In the genomic region with DNA sequence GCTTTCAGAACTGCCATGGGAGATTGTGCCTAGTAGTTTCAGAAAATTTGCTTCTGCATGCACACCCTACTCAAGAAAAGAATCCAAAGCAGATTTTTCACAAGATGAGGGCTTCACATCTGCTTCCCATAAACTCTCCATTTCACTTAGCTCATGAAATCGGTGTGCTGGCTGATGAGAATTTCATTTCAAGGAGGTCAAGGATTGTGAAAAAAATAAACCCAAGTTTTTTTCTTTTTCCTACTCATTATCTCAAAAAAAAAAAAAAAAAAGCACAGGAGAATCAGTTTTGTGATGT, we compare ENCODE assay signal across 18 cellular contexts. TPM values are rescaled to one million over a fixed set of nuclear protein-coding genes. Genes with fewer than 3 reads are reported as not detected.
"Had no signal": no experiment of that assay in that cellular context is flagged by ENCODE, and none has a peak within 500 bp of the region (broad histone marks: within the 10 kb centered on the region; RNA-seq: fewer than 3 reads in every experiment).

No MANE protein-coding gene starts in this region.

- H3K27me3 Mint-ChIP-seq: activated naive CD8-positive, alpha-beta T cell; progenitor cell of endocrine pancreas had no signal

- ATAC-seq: right lobe of liver had no signal

- H3K27ac ChIP-seq: right lobe of liver had no signal

- H3K4me3 ChIP-seq: right lobe of liver, upper lobe of left lung had no signal

- H3K4me3 Mint-ChIP-seq: activated naive CD8-positive, alpha-beta T cell; endodermal cell; naive B cell had no signal

- H3K4me1 ChIP-seq: upper lobe of left lung had no signal

- H3K27me3 ChIP-seq: right lobe of liver, upper lobe of left lung had no signal

- H3K36me3 Mint-ChIP-seq: activated naive CD8-positive, alpha-beta T cell; naive B cell had no signal

- H3K36me3 ChIP-seq: right lobe of liver, upper lobe of left lung had no signal

- DNase-seq: activated CD4-positive, alpha-beta T cell treated with anti-CD3 and anti-CD28 coated beads, Interleukin-2, amount 50 U/mL, for 1 hour; activated effector memory CD4-positive, alpha-beta T cell treated with Interleukin-2 at 50 U/mL for 16 hours; activated T-cell treated with anti-CD3 and anti-CD28 coated beads, Interleukin-2, amount 50 U/mL, for 1 hour; endodermal cell; hippocampal formation; kidney glomerular epithelial cell; naive B cell; occipital lobe; right lobe of liver; stimulated activated CD4-positive, alpha-beta T cell treated with anti-CD3 and anti-CD28 coated beads, Interleukin-2, amount 100 ng/mL, for 24 hours; stimulated activated naive CD4-positive, alpha-beta T cell treated with Interleukin-2 at 50 U/mL for 16 hours; upper lobe of left lung had no signal

- H3K9me3 ChIP-seq: right lobe of liver, upper lobe of left lung had no signal

- H3K4me1 Mint-ChIP-seq: endodermal cell, naive B cell had no signal

- H3K27ac Mint-ChIP-seq: activated naive CD8-positive, alpha-beta T cell; endodermal cell; progenitor cell of endocrine pancreas had no signal

- H3K9me3 Mint-ChIP-seq: endodermal cell, naive B cell had no signal

RNA-seq across cellular contexts. Expression of gene ADH7, which starts 3.4 kb away (rescaled TPM):
- total RNA-seq: cerebellum; dermis microvascular lymphatic vessel endothelial cell; endodermal cell; occipital lobe; progenitor cell of endocrine pancreas; T-helper 2 cell treated with Interferon-gamma antibody and Interleukin-4, amounts not matched to agents 100 ng/mL and 5 ng/mL, for 36 hours; temporal lobe had no signal
